In genomic region chr5:72234265-72234700, GRCh38 we compare ENCODE assay signal across 8 cellular contexts.
DNase-seq lines count a peak whose midpoint lies in the region; ATAC-seq, FAIRE-seq and TF ChIP-seq lines count a peak whose summit lies in the region.

No MANE protein-coding gene starts in this region.

- H3K27me3 ChIP-seq in right lobe of liver: no peaks in the 10 kb centered on the region
- no peaks in the 10 kb centered on the region for H3K27me3 ChIP-seq in HepG2 (ENCODE audit: control insufficient read depth in 1 of 2, insufficient read depth in 2 of 2, low read length in 2 of 2)
- H3K27me3 ChIP-seq in tibial artery: no peaks in the 10 kb centered on the region

- intact Hi-C loops in right lobe of liver (cut with DNase I) (no loop called here), HepG2 (cut with micrococcal nuclease; ENCODE audit: unreplicated experiment) (no loop called here), tibial artery (cut with DNase I; ENCODE audit: low total_unique reads) (no loop called here)

- TF ChIP-seq CTCF in right lobe of liver (IDR thresholded peaks at IDR 0.05): no peak
- no peak for TF ChIP-seq CTCF in HepG2 (CRISPR knock-in tag; IDR thresholded peaks at IDR 0.05)
- TF ChIP-seq CTCF in tibial artery (IDR thresholded peaks at IDR 0.05): no peak

- H3K9me3 ChIP-seq in right lobe of liver: no peaks in the 10 kb centered on the region
- H3K9me3 ChIP-seq in HepG2 (ENCODE audit: low read length): no peaks in the 10 kb centered on the region
- H3K9me3 ChIP-seq in tibial artery: no peaks in the 10 kb centered on the region

- BruUV-seq in HepG2 (replicated peaks; lab: Mats Ljungman, UMichigan): no TSS peak

- CTCF ChIA-PET in HepG2 (lab: Yijun Ruan, JAX; ENCODE audit: low intra/inter-chr PET ratio, low total read pairs): no interaction called here

- H3K4me2 ChIP-seq in HepG2 (ENCODE audit: low read depth, low read length): no peak overlapping the region

- H3K79me2 ChIP-seq in HepG2 (ENCODE audit: insufficient read depth, low read length): no peaks in the 10 kb centered on the region

- POLR2A ChIA-PET in HepG2 (lab: Yijun Ruan, JAX): no interaction called here

- no peak overlapping the region for H3K4me3 ChIP-seq in right lobe of liver
- H3K4me3 ChIP-seq in HepG2 (replicated peaks in 1 of 3; ENCODE audit: insufficient read depth in 1 of 3, low read depth in 2 of 3, low read length in 3 of 3): no peak overlapping the region
- H3K4me3 ChIP-seq in tibial artery: no peak overlapping the region

- TF ChIP-seq POLR2A in right lobe of liver (IDR thresholded peaks at IDR 0.05): no peak
- TF ChIP-seq POLR2A in HepG2 (IDR thresholded peaks at IDR 0.05; ENCODE audit: insufficient read depth in 1 of 2, low read depth in 2 of 2, low read length in 2 of 2): no peak

- no peak overlapping the region for H3K9ac ChIP-seq in HepG2 (ENCODE audit: insufficient read depth, low read depth, low read length)

- no peak overlapping the region for H2AFZ ChIP-seq in HepG2 (ENCODE audit: low read length)

- TF ChIP-seq RAD21 in HepG2 (CRISPR knock-in tag; IDR thresholded peaks at IDR 0.05): no peak

- in situ Hi-C loops in HepG2 (cut with HindIII; ENCODE audit: extremely low pct_ligation_motif_present, low pct_unique_long_range_greater_than_20kb): no loop called here

- H3K4me1 ChIP-seq in right lobe of liver: no peaks in the 10 kb centered on the region
- H3K4me1 ChIP-seq in HepG2 (ENCODE audit: insufficient read depth, low read length): no peaks in the 10 kb centered on the region
- peaks cover 0 to 25% (median 9%) of the 10 kb centered on the region in 4 donors for H3K4me1 ChIP-seq in tibial artery

- ATAC-seq in right lobe of liver (peak in 3 of 4 donors; percentile 41 to 53 (median 47)), HepG2 (no peak), HG02642 (IDR thresholded peaks at IDR 0.05; ENCODE audit: poor library complexity, unreplicated experiment) (peak; percentile 71)

- H3K36me3 ChIP-seq in right lobe of liver (peaks cover 0 to 6% (median 0%) of the 10 kb centered on the region in 4 donors), HepG2 (replicated peaks in 1 of 2; ENCODE audit: control insufficient read depth in 1 of 2, insufficient read depth in 2 of 2, low read length in 2 of 2) (peaks cover 13 to 46% of the 10 kb centered on the region in 2 experiments), tibial artery (peaks cover 0 to 16% (median 8%) of the 10 kb centered on the region in 3 donors)

- H4K20me1 ChIP-seq in HepG2 (ENCODE audit: insufficient read depth, low read length): no peaks in the 10 kb centered on the region

- H3K27ac ChIP-seq in right lobe of liver (no peak overlapping the region), HepG2 (ENCODE audit: extremely low read length, insufficient read depth, low read length) (no peak overlapping the region), tibial artery (peak overlapping the region; percentile 16 to 39)

- TF ChIP-seq EP300 in HepG2 (IDR thresholded peaks at IDR 0.05; ENCODE audit: low read depth in 2 of 2, low read length in 2 of 2) (no peak), HepG2 (CRISPR knock-in tag; IDR thresholded peaks at IDR 0.05; ENCODE audit: borderline replicate concordance) (no peak)

- DNase-seq in right lobe of liver (no peak), HepG2 (ENCODE audit: low spot score) (no peak), NCI-H226 (peak; percentile 76), dermis blood vessel endothelial cell (peak; percentile 86), tibial artery (no peak), NCI-H2196 treated with DMSO at 0.1 percent for 48 hours (lab: John Stamatoyannopoulos, UW; ENCODE audit: unreplicated experiment) (no peak), NCI-H146 (lab: John Stamatoyannopoulos, UW) (no peak)

- FAIRE-seq in HepG2 (lab: Jason Lieb, UNC): no peak

TF ChIP-seq in HepG2, 621 proteins besides CTCF, POLR2A, EP300 and RAD21 (continues in another document):
- TF ChIP-seq ZBTB44 (CRISPR knock-in tag; IDR thresholded peaks at IDR 0.05) (no peak), FIP1L1 (IDR thresholded peaks at IDR 0.05; ENCODE audit: borderline replicate concordance, insufficient read depth, low read depth, low read length) (no peak), DPF2 (CRISPR knock-in tag; IDR thresholded peaks at IDR 0.05; ENCODE audit: borderline replicate concordance, low read depth) (no peak), ZNF674 (CRISPR knock-in tag; IDR thresholded peaks at IDR 0.05; ENCODE audit: low read depth) (no peak), ZNF512 (CRISPR knock-in tag; IDR thresholded peaks at IDR 0.05) (no peak), MLLT10 (CRISPR knock-in tag; IDR thresholded peaks at IDR 0.05) (no peak), HMG20B (CRISPR knock-in tag; conservative IDR thresholded peaks at IDR 0.05) (no peak), ZZZ3 (CRISPR knock-in tag; IDR thresholded peaks at IDR 0.05; ENCODE audit: borderline replicate concordance) (no peak), KLF16 (CRISPR knock-in tag; IDR thresholded peaks at IDR 0.05) (no peak), SMYD3 (CRISPR knock-in tag; IDR thresholded peaks at IDR 0.05) (no peak), ZNF646 (CRISPR knock-in tag; IDR thresholded peaks at IDR 0.05) (no peak), ARHGAP35 (CRISPR knock-in tag; IDR thresholded peaks at IDR 0.05; ENCODE audit: borderline replicate concordance) (no peak), ZC3H13 (CRISPR knock-in tag; IDR thresholded peaks at IDR 0.05) (no peak), PHF21A (CRISPR knock-in tag; IDR thresholded peaks at IDR 0.05) (no peak)

Comparison
In these comparisons a context has a peak if more than half of its experiments do, and no peak if none do; other contexts are left out.
1. DNase-seq: peak in NCI-H226 (single experiment) and dermis blood vessel endothelial cell (single experiment); none in right lobe of liver (0 of 3), HepG2 (single experiment), tibial artery (0 of 2), NCI-H2196 treated with DMSO at 0.1 percent for 48 hours (single experiment) and NCI-H146 (single experiment).
2. H3K27ac ChIP-seq: peak in tibial artery (2 of 2); none in right lobe of liver (0 of 3) and HepG2 (single experiment).